Comparison of ENCODE assay signal across 10 cellular contexts in the genomic region with DNA sequence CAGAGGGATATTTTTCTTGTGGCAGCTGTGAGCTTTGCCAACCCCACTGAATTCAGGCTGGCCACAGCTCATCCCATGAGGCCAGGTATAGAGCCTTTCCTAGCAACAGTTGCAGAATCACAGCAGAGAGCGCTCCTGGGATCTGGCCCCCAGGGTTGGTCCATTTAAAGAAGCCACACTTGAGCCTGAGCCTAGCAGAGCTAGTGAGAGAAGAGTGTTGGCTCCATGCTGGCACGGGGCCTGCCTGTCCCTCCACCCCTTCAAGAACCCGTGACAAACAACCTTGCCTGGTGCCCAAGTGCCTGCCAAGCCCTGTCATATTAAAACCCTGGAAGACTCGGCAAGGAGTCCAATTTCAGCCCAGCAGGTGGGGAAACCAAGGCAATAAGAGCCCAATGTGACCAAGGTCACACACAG.
A peak's percentile ranks its signal among the peaks of the same experiment; 100 is the strongest.
DNase-seq lines count a peak whose midpoint lies in the region; ATAC-seq and TF ChIP-seq lines count a peak whose summit lies in the region.
"Had no signal": no experiment of that assay in that cellular context is flagged by ENCODE, and none has a peak within 500 bp of the region (broad histone marks: within the 10 kb centered on the region; RNA-seq: fewer than 3 reads in every experiment).

No MANE protein-coding gene starts in this region.

- TF ChIP-seq RAD21 in HCT116 (IDR thresholded peaks at IDR 0.05; ENCODE audit: low read depth): no peak

- peaks cover 74 to 79% of the 10 kb centered on the region in 2 experiments for H3K4me1 ChIP-seq in HCT116 (ENCODE audit: control insufficient read depth in 1 of 2, insufficient read depth in 2 of 2, low read length in 2 of 2)
- peaks cover 41% of the 10 kb centered on the region for H3K4me1 ChIP-seq in NT2/D1 (ENCODE audit: insufficient read depth, insufficient read length)
- H3K4me1 ChIP-seq in skeletal muscle tissue (ENCODE audit: control insufficient read depth in 3 of 3, insufficient read depth in 3 of 3, low read length in 3 of 3): peaks cover 56 to 75% (median 72%) of the 10 kb centered on the region in 3 donors

- no peaks in the 10 kb centered on the region for H3K36me3 Mint-ChIP-seq in activated CD4-positive, alpha-beta T cell treated with anti-CD3 and anti-CD28 coated beads, Interleukin-2, amount 10 ng/mL, durations not matched to agents 24 days and 14 days (ENCODE audit: low read depth)

- no peak for TF ChIP-seq CTCF in HCT116 (IDR thresholded peaks at IDR 0.05 in 2 of 3, conservative IDR thresholded peaks at IDR 0.05 in 1 of 3; ENCODE audit: borderline replicate concordance in 1 of 3, insufficient read depth in 1 of 3, low read depth in 2 of 3, low read length in 2 of 3)

- peak overlapping the region; percentile 66 for H3K9ac ChIP-seq in HCT116 (ENCODE audit: low read length)
- peak overlapping the region; percentile 23 for H3K9ac ChIP-seq in NT2/D1 (ENCODE audit: insufficient read length, low read depth)
- H3K9ac ChIP-seq in skeletal muscle tissue (ENCODE audit: low read depth in 1 of 3, low read length in 3 of 3): peak overlapping the region; percentile 69 to 86 (median 76)

- H3K79me2 ChIP-seq in HCT116 (ENCODE audit: insufficient read depth, low read length): no peaks in the 10 kb centered on the region

- H3K9me3 Mint-ChIP-seq in activated CD4-positive, alpha-beta T cell treated with anti-CD3 and anti-CD28 coated beads, Interleukin-2, amount 10 ng/mL, durations not matched to agents 24 days and 14 days: no peaks in the 10 kb centered on the region
- H3K9me3 Mint-ChIP-seq: memory B cell had no signal

- no peak for DNase-seq in HCT116 (ENCODE audit: low read depth, low spot score)
- no peak for DNase-seq in NT2/D1 (ENCODE audit: low read depth, low spot score)
- peak; percentile 89 for DNase-seq in Right ventricle myocardium superior
- DNase-seq in activated CD4-positive, alpha-beta T cell treated with anti-CD3 and anti-CD28 coated beads, Interleukin-2, amount 10 ng/mL, durations not matched to agents 24 days and 14 days: no peak
- no peak for DNase-seq in activated effector memory CD4-positive, alpha-beta T cell treated with Interleukin-2 at 50 U/mL for 16 hours
- DNase-seq: activated gamma-delta T cell had no signal

- H3K4me1 Mint-ChIP-seq in activated CD4-positive, alpha-beta T cell treated with anti-CD3 and anti-CD28 coated beads, Interleukin-2, amount 10 ng/mL, durations not matched to agents 24 days and 14 days: peaks cover 46% of the 10 kb centered on the region

- intact Hi-C loops in HCT116 (cut with micrococcal nuclease): loop anchor here (1.0 to 10.0 kb wide), 4 partner anchors 29 to 107 kb away; partner anchors contain the start of gene IRF2BPL
- intact Hi-C loops in Right ventricle myocardium superior (cut with DNase I): loop anchor here (2.0 to 5.0 kb wide), 2 partner anchors 39 to 110 kb away; partner anchors contain the start of gene IRF2BPL
- intact Hi-C loops in activated CD4-positive, alpha-beta T cell treated with anti-CD3 and anti-CD28 coated beads, Interleukin-2, amount 10 ng/mL, durations not matched to agents 24 days and 14 days (cut with micrococcal nuclease): no loop called here

- no peaks in the 10 kb centered on the region for H3K27me3 Mint-ChIP-seq in activated CD4-positive, alpha-beta T cell treated with anti-CD3 and anti-CD28 coated beads, Interleukin-2, amount 10 ng/mL, durations not matched to agents 24 days and 14 days

- H3K27ac Mint-ChIP-seq in activated CD4-positive, alpha-beta T cell treated with anti-CD3 and anti-CD28 coated beads, Interleukin-2, amount 10 ng/mL, durations not matched to agents 24 days and 14 days: no peak overlapping the region
- H3K27ac Mint-ChIP-seq: memory B cell had no signal

- POLR2A ChIA-PET in HCT116 (lab: Charles Lee): interaction anchor here (1.0 to 3.6 kb wide), 13 partner anchors 13 to 142 kb away, joined by 4 to 20 read pairs (median 6); no protein-coding TSS in a partner anchor

- H3K4me3 ChIP-seq in HCT116 (replicated peaks in 1 of 2; ENCODE audit: low read depth in 1 of 2, low read length in 2 of 2) (no peak overlapping the region), NT2/D1 (ENCODE audit: insufficient read length, low read depth) (no peak overlapping the region), skeletal muscle tissue (ENCODE audit: low read length in 3 of 3) (peak overlapping the region; percentile 19 to 54 (median 52))

- H3K27ac ChIP-seq in HCT116 (ENCODE audit: low read depth, low read length) (peak overlapping the region; percentile 99), skeletal muscle tissue (ENCODE audit: low read depth, low read length) (peak overlapping the region; percentile 95)

- H3K9me2 ChIP-seq in HCT116 (ENCODE audit: insufficient read depth): no peaks in the 10 kb centered on the region

- no peaks in the 10 kb centered on the region for H3K9me3 ChIP-seq in HCT116 (ENCODE audit: control insufficient read depth in 1 of 2, insufficient read depth in 1 of 2, low read depth in 1 of 2, low read length in 2 of 2)
- no peaks in the 10 kb centered on the region for H3K9me3 ChIP-seq in NT2/D1 (ENCODE audit: insufficient read depth, low read length)
- H3K9me3 ChIP-seq in skeletal muscle tissue (ENCODE audit: control insufficient read depth in 3 of 3, low read length in 3 of 3): no peaks in the 10 kb centered on the region

- H3K4me2 ChIP-seq in HCT116 (ENCODE audit: low read length): peak overlapping the region; percentile 79

- BruUV-seq in HCT116 (replicated peaks; lab: Mats Ljungman, UMichigan): no TSS peak

- TF ChIP-seq POLR2A in HCT116 (IDR thresholded peaks at IDR 0.05; ENCODE audit: borderline replicate concordance, extremely low read depth, insufficient read depth, insufficient read length): no peak

- H4K20me1 ChIP-seq in HCT116 (ENCODE audit: insufficient read depth): no peaks in the 10 kb centered on the region

- ATAC-seq in HCT116: no peak
- peak; percentile 55 for ATAC-seq in Right ventricle myocardium superior (ENCODE audit: poor library complexity)
- no peak for ATAC-seq in GM19324 (IDR thresholded peaks at IDR 0.05; ENCODE audit: low FRiP score, unreplicated experiment)
- no peak for ATAC-seq in GM18502 (IDR thresholded peaks at IDR 0.05; ENCODE audit: poor library complexity, unreplicated experiment)

- H3K27me3 ChIP-seq in HCT116 (ENCODE audit: insufficient read depth, low read length) (no peaks in the 10 kb centered on the region), NT2/D1 (ENCODE audit: insufficient read depth, insufficient read length) (no peaks in the 10 kb centered on the region), skeletal muscle tissue (ENCODE audit: control insufficient read depth in 3 of 3, insufficient read depth in 3 of 3, low read length in 3 of 3) (no peaks in the 10 kb centered on the region)

- CTCF ChIA-PET in HCT116 (lab: Charles Lee): interaction anchor here (0.8 to 4.2 kb wide), 17 partner anchors 13 to 153 kb away, joined by 3 to 28 read pairs (median 6); partner anchors contain the start of gene IRF2BPL

- no peak overlapping the region for H2AFZ ChIP-seq in HCT116 (ENCODE audit: low read depth, low read length, poor library complexity, severe bottlenecking)

- RAD21 ChIA-PET in HCT116 (lab: Charles Lee; ENCODE audit: low non-redundant PET in 1 of 2, low total read pairs in 2 of 2, uncharacterized antibody in 2 of 2, unreplicated experiment in 2 of 2): interaction anchor here (1.1 to 1.9 kb wide), 6 partner anchors 36 to 142 kb away, joined by 3 to 7 read pairs (median 4); no protein-coding TSS in a partner anchor

- no peaks in the 10 kb centered on the region for H3K36me3 ChIP-seq in HCT116 (ENCODE audit: control insufficient read depth in 1 of 2, insufficient read depth in 2 of 2, low read length in 2 of 2)
- no peaks in the 10 kb centered on the region for H3K36me3 ChIP-seq in NT2/D1 (ENCODE audit: insufficient read depth, insufficient read length, low read length)
- no peaks in the 10 kb centered on the region for H3K36me3 ChIP-seq in skeletal muscle tissue (ENCODE audit: control insufficient read depth in 3 of 3, insufficient read depth in 3 of 3, low read length in 3 of 3)

- no peak overlapping the region for H3K4me3 Mint-ChIP-seq in activated CD4-positive, alpha-beta T cell treated with anti-CD3 and anti-CD28 coated beads, Interleukin-2, amount 10 ng/mL, durations not matched to agents 24 days and 14 days
- H3K4me3 Mint-ChIP-seq: memory B cell had no signal

TF ChIP-seq in HCT116, 20 proteins besides CTCF, POLR2A, EP300 and RAD21 (continues in another document):
- TF ChIP-seq TCF7L2 (IDR thresholded peaks at IDR 0.05; ENCODE audit: borderline replicate concordance, extremely low read depth, insufficient read depth, insufficient read length) (no peak), REST (IDR thresholded peaks at IDR 0.05; ENCODE audit: low read depth) (no peak), ZFX (IDR thresholded peaks at IDR 0.05) (no peak), JUND (IDR thresholded peaks at IDR 0.05) (no peak), FOSL1 (IDR thresholded peaks at IDR 0.05; ENCODE audit: low read depth) (no peak), CEBPB (IDR thresholded peaks at IDR 0.05; ENCODE audit: low read depth) (no peak), MAX (IDR thresholded peaks at IDR 0.05) (no peak)

Comparison
In these comparisons a context has a peak if more than half of its experiments do, and no peak if none do; other contexts are left out.
1. H3K4me3 ChIP-seq: peak in skeletal muscle tissue (3 of 3); none in HCT116 (0 of 2) and NT2/D1 (single experiment).
2. H3K9ac ChIP-seq: peak in every context shown above with its lines; median percentile 76 in skeletal muscle tissue; 66 in HCT116; 23 in NT2/D1.